ENCODE assay signal across 12 cellular contexts in genomic region chr6:39086294-39086693, GRCh38. TPM values are rescaled to one million over a fixed set of nuclear protein-coding genes. Genes with fewer than 3 reads are reported as not detected.
DNase-seq lines count a peak whose midpoint lies in the region; ATAC-seq and TF ChIP-seq lines count a peak whose summit lies in the region.
"Had no signal": no experiment of that assay in that cellular context is flagged by ENCODE, and none has a peak within 500 bp of the region (broad histone marks: within the 10 kb centered on the region; RNA-seq: fewer than 3 reads in every experiment).

No MANE protein-coding gene starts in this region.

- no peaks in the 10 kb centered on the region for H3K27me3 ChIP-seq in H9 (ENCODE audit: insufficient read depth, low read length)
- H3K27me3 ChIP-seq: upper lobe of left lung had no signal

- no peaks in the 10 kb centered on the region for H3K36me3 Mint-ChIP-seq in effector memory CD8-positive, alpha-beta T cell (ENCODE audit: insufficient read depth)
- no peaks in the 10 kb centered on the region; a peak in 1 of 7 replicates for H3K36me3 Mint-ChIP-seq in H9 (ENCODE audit: insufficient read depth in 1 of 3, low read depth in 3 of 3)

- H2AFZ ChIP-seq in H9 (ENCODE audit: low read length) = no peak overlapping the region

- H2BK5ac ChIP-seq in H9 (ENCODE audit: insufficient read length, low read length) = no peak overlapping the region

- no peak for DNase-seq in effector memory CD8-positive, alpha-beta T cell
- no peak for DNase-seq in SK-N-DZ (ENCODE audit: low spot score)
- DNase-seq in OCI-M1 (lab: John Stamatoyannopoulos, UW) = no peak
- DNase-seq in H9 = no peak
- no peak for DNase-seq in COLO829 (ENCODE audit: low spot score)
- DNase-seq: DMS153, NCI-H524 had no signal

- H3K79me2 ChIP-seq in H9 (ENCODE audit: insufficient read depth, low read length) = no peaks in the 10 kb centered on the region

- no peak overlapping the region for H2AK5ac ChIP-seq in H9 (ENCODE audit: insufficient read length, low read length)

- H3K9me3 Mint-ChIP-seq in effector memory CD8-positive, alpha-beta T cell = no peaks in the 10 kb centered on the region
- H3K9me3 Mint-ChIP-seq in H9 = no peaks in the 10 kb centered on the region

- H3K4me2 ChIP-seq in H9 (ENCODE audit: insufficient read depth, insufficient read length, low read length) = no peak overlapping the region

- no peak overlapping the region for H4K5ac ChIP-seq in H9 (ENCODE audit: insufficient read length, low read depth, low read length)

- no peak for TF ChIP-seq CTCF in H9 (conservative IDR thresholded peaks at IDR 0.05)

- no peak overlapping the region for H3K14ac ChIP-seq in H9 (ENCODE audit: insufficient read depth, low read length)

- peak; percentile 70 for ATAC-seq in GM18520 (IDR thresholded peaks at IDR 0.05; ENCODE audit: unreplicated experiment)
- peak; percentile 90 for ATAC-seq in GM19372 (IDR thresholded peaks at IDR 0.05; ENCODE audit: low read depth, unreplicated experiment)
- ATAC-seq in HG03159 (IDR thresholded peaks at IDR 0.05; ENCODE audit: unreplicated experiment) = peak; percentile 76
- ATAC-seq in effector memory CD8-positive, alpha-beta T cell (replicated peaks) = peak; percentile 59

- no peak overlapping the region for H3K23ac ChIP-seq in H9 (ENCODE audit: insufficient read length, low read depth, low read length)

- H3K4me3 Mint-ChIP-seq in effector memory CD8-positive, alpha-beta T cell = no peak overlapping the region
- H3K4me3 Mint-ChIP-seq in H9 = no peak overlapping the region

- H3T11ph ChIP-seq in H9 (ENCODE audit: low read length) = no peak overlapping the region

- no peaks in the 10 kb centered on the region for H4K20me1 ChIP-seq in H9 (ENCODE audit: control insufficient read depth, insufficient read depth, insufficient read length)

- no peak overlapping the region for H2BK20ac ChIP-seq in H9 (ENCODE audit: low read depth, low read length, poor library complexity, severe bottlenecking)

- no CpG with 5 or more reads among the region's 7 CpGs for WGBS in H9 (ENCODE audit: extremely low coverage, insufficient read length, low lambda C conversion rate)

- H2BK120ac ChIP-seq in H9 (ENCODE audit: low read depth, low read length, poor library complexity, severe bottlenecking) = no peak overlapping the region

- H3K27ac ChIP-seq in H9 (ENCODE audit: insufficient read length, low read depth, low read length) = no peak overlapping the region
- H3K27ac ChIP-seq: upper lobe of left lung had no signal

- H3K56ac ChIP-seq in H9 (ENCODE audit: insufficient read length, low read depth, low read length) = no peak overlapping the region

- H2BK12ac ChIP-seq in H9 (ENCODE audit: insufficient read length, low read depth, low read length) = no peak overlapping the region

- no peak overlapping the region for H4K8ac ChIP-seq in H9 (replicated peaks; ENCODE audit: insufficient read length, low read depth, low read length)

- no peak overlapping the region for H3K4ac ChIP-seq in H9 (ENCODE audit: low read depth, low read length)

- H3K4me1 Mint-ChIP-seq in effector memory CD8-positive, alpha-beta T cell (ENCODE audit: low read depth in 2 of 2) = peaks cover 8 to 9% of the 10 kb centered on the region in 2 donors
- peaks cover 54 to 68% of the 10 kb centered on the region in 2 experiments for H3K4me1 Mint-ChIP-seq in H9

- H3K23me2 ChIP-seq in H9 (ENCODE audit: insufficient read length, low read depth, low read length, poor library complexity, severe bottlenecking) = no peaks in the 10 kb centered on the region

- H3K18ac ChIP-seq in H9 (ENCODE audit: insufficient read length, low read depth, low read length) = no peak overlapping the region

- H3K79me1 ChIP-seq in H9 (ENCODE audit: insufficient read depth, low read depth, low read length, poor library complexity, severe bottlenecking) = no peaks in the 10 kb centered on the region

- H3K4me1 ChIP-seq in H9 (ENCODE audit: insufficient read depth, low read length) = peaks cover 4% of the 10 kb centered on the region

- peak overlapping the region in 1 of 2 donors; percentile 38 for H3K27ac Mint-ChIP-seq in effector memory CD8-positive, alpha-beta T cell
- H3K27ac Mint-ChIP-seq in H9 = peak overlapping the region in 1 of 3 experiments; percentile 32; a peak in 2 of 7 replicates

- H3K9ac ChIP-seq in H9 (ENCODE audit: extremely low read depth, insufficient read length, low read length) = no peak overlapping the region

- peaks cover 46 to 84% of the 10 kb centered on the region in 2 donors for H3K27me3 Mint-ChIP-seq in effector memory CD8-positive, alpha-beta T cell
- H3K27me3 Mint-ChIP-seq in H9 (ENCODE audit: low read depth) = peaks cover 14% of the 10 kb centered on the region

- H3K9me3 ChIP-seq in H9 (ENCODE audit: control insufficient read depth, low read depth, low read length) = no peaks in the 10 kb centered on the region
- H3K9me3 ChIP-seq: upper lobe of left lung had no signal

- H2BK15ac ChIP-seq in H9 (ENCODE audit: low read depth, low read length) = no peak overlapping the region

- H4K91ac ChIP-seq in H9 (ENCODE audit: insufficient read length, low read depth, low read length) = no peak overlapping the region

RNA-seq across cellular contexts. Expression of gene SAYSD1, which starts 28.7 kb away (rescaled TPM):
- polyA plus RNA-seq in SK-N-DZ (2014; cell fraction: cytosol; rRNA removed) = 10.0 and 13.0 TPM in 2 replicates
- polyA plus RNA-seq in SK-N-DZ (2014; cell fraction: nucleus; rRNA removed) = 4.7 and 8.1 TPM in 2 replicates
- total RNA-seq in H9 (2021) = 9.4 and 9.6 TPM in 2 replicates

RNA-seq across cellular contexts. Expression of gene GLP1R, which starts 37.7 kb away (rescaled TPM):
- polyA plus RNA-seq in SK-N-DZ (2014; cell fraction: cytosol; rRNA removed) = not detected in 2 replicates
- not detected in 2 replicates for polyA plus RNA-seq in SK-N-DZ (2014; cell fraction: nucleus; rRNA removed)
- total RNA-seq in H9 (2021) = 0.85 and 1.0 TPM in 2 replicates
- total RNA-seq: endothelial cell of umbilical vein had no signal
- polyA plus RNA-seq: endothelial cell of umbilical vein had no signal
